ENCODE assay signal across 8 cellular contexts in genomic region chr4:152938237-152938969, GRCh38. TPM values are rescaled to one million over a fixed set of nuclear protein-coding genes. Genes with fewer than 3 reads are reported as not detected.
DNase-seq lines count a peak whose midpoint lies in the region; TF ChIP-seq lines count a peak whose summit lies in the region.

No MANE protein-coding gene starts in this region.

- peaks cover 46 to 47% of the 10 kb centered on the region in 2 donors for H3K27me3 Mint-ChIP-seq in CD4-positive, alpha-beta memory T cell
- H3K27me3 Mint-ChIP-seq in endothelial cell (ENCODE audit: unreplicated experiment) = peaks cover 21% of the 10 kb centered on the region

- H3K79me1 ChIP-seq in neuronal stem cell (ENCODE audit: low read depth, low read length) = peaks cover 2% of the 10 kb centered on the region

- H3K18ac ChIP-seq in neuronal stem cell (ENCODE audit: low read length) = no peak overlapping the region

- peak overlapping the region in 1 of 2 donors; percentile 21 for H3K4me3 ChIP-seq in CD4-positive, alpha-beta memory T cell (ENCODE audit: low read length in 2 of 2)
- H3K4me3 ChIP-seq in neuronal stem cell (ENCODE audit: low read length in 2 of 2) = peak overlapping the region; percentile 50 to 56

- no peaks in the 10 kb centered on the region for H3K9me3 ChIP-seq in CD4-positive, alpha-beta memory T cell (ENCODE audit: control insufficient read depth in 1 of 2, low read length in 2 of 2)
- peaks cover 0 to 13% of the 10 kb centered on the region in 2 donors for H3K9me3 ChIP-seq in neuronal stem cell (replicated peaks in 1 of 2; ENCODE audit: control insufficient read depth in 2 of 2, insufficient read depth in 1 of 2, low read depth in 1 of 2, low read length in 2 of 2)

- peaks cover 0 to 3% (median 0%) of the 10 kb centered on the region in 8 donors for H3K9me3 Mint-ChIP-seq in CD4-positive, alpha-beta memory T cell
- no peaks in the 10 kb centered on the region for H3K9me3 Mint-ChIP-seq in endothelial cell (ENCODE audit: unreplicated experiment)

- no peak overlapping the region for H4K91ac ChIP-seq in neuronal stem cell (ENCODE audit: low read depth, low read length, poor library complexity)

- DNase-seq in CD4-positive, alpha-beta memory T cell = no peak
- peak; percentile 61 for DNase-seq in NCI-H1092 treated with DMSO at 0.1 percent for 48 hours (lab: John Stamatoyannopoulos, UW)
- DNase-seq in endothelial cell (ENCODE audit: low spot score) = no peak
- no peak for DNase-seq in neuronal stem cell (ENCODE audit: low spot score)
- DNase-seq in OCI-M2 (lab: John Stamatoyannopoulos, UW; ENCODE audit: unreplicated experiment) = no peak
- no peak for DNase-seq in SK-N-DZ (ENCODE audit: low spot score)
- DNase-seq in GM03348 (ENCODE audit: low spot score) = no peak
- no peak for DNase-seq in activated CD8-positive, alpha-beta memory T cell treated with anti-CD3 and anti-CD28 coated beads, Interleukin-2, amount 50 U/mL, for 48 hours

- H3K27me3 ChIP-seq in CD4-positive, alpha-beta memory T cell (ENCODE audit: insufficient read depth, low read length) = peaks cover 32% of the 10 kb centered on the region
- peaks cover 0 to 68% (median 27%) of the 10 kb centered on the region in 3 experiments for H3K27me3 ChIP-seq in neuronal stem cell (ENCODE audit: control insufficient read depth in 3 of 3, insufficient read depth in 3 of 3, low read depth in 1 of 3, low read length in 3 of 3)

- no peak for TF ChIP-seq CTCF in endothelial cell (IDR thresholded peaks at IDR 0.05; ENCODE audit: unreplicated experiment)

- intact Hi-C loops in CD4-positive, alpha-beta memory T cell (cut with micrococcal nuclease) = no loop called here

- no peak overlapping the region for H3K23ac ChIP-seq in neuronal stem cell (ENCODE audit: low read depth, low read length, poor library complexity)

- H4K8ac ChIP-seq in neuronal stem cell (ENCODE audit: low read depth, low read length) = no peak overlapping the region

- CTCF ChIA-PET in CD4-positive, alpha-beta memory T cell (lab: Charles Lee; ENCODE audit: partially characterized antibody) = no interaction called here

- H2BK15ac ChIP-seq in neuronal stem cell (ENCODE audit: low read length) = no peak overlapping the region

- H3K4me3 Mint-ChIP-seq in CD4-positive, alpha-beta memory T cell = peak overlapping the region; percentile 77 to 87 (median 84)
- peak overlapping the region; percentile 89 for H3K4me3 Mint-ChIP-seq in endothelial cell (ENCODE audit: unreplicated experiment)

- H3K27ac Mint-ChIP-seq in CD4-positive, alpha-beta memory T cell = no peak overlapping the region
- no peak overlapping the region for H3K27ac Mint-ChIP-seq in endothelial cell (ENCODE audit: unreplicated experiment)

- H2BK12ac ChIP-seq in neuronal stem cell (ENCODE audit: low read length) = no peak overlapping the region

- H3K9ac ChIP-seq in neuronal stem cell (ENCODE audit: low read depth, low read length, poor library complexity) = no peak overlapping the region

- POLR2A ChIA-PET in CD4-positive, alpha-beta memory T cell (lab: Charles Lee; ENCODE audit: partially characterized antibody) = no interaction called here

- no peak overlapping the region for H3K4ac ChIP-seq in neuronal stem cell (ENCODE audit: low read length)

- peaks cover 20% of the 10 kb centered on the region for H3K4me1 ChIP-seq in CD4-positive, alpha-beta memory T cell (ENCODE audit: insufficient read depth, low read length)
- H3K4me1 ChIP-seq in neuronal stem cell (ENCODE audit: control insufficient read depth in 2 of 2, insufficient read depth in 1 of 2, low read depth in 1 of 2, low read length in 2 of 2) = peaks cover 2 to 10% of the 10 kb centered on the region in 2 donors

- H3K36me3 Mint-ChIP-seq in CD4-positive, alpha-beta memory T cell = peaks cover 0 to 4% of the 10 kb centered on the region in 2 donors
- no peaks in the 10 kb centered on the region for H3K36me3 Mint-ChIP-seq in endothelial cell (ENCODE audit: low read depth, unreplicated experiment)

- no peak overlapping the region for H3K27ac ChIP-seq in CD4-positive, alpha-beta memory T cell (ENCODE audit: low read depth, low read length)
- H3K27ac ChIP-seq in neuronal stem cell (replicated peaks; ENCODE audit: low read length) = no peak overlapping the region

- no peak overlapping the region for H3K4me2 ChIP-seq in neuronal stem cell (ENCODE audit: insufficient read depth, low read length, poor library complexity, severe bottlenecking)

- peaks cover 13 to 30% (median 21%) of the 10 kb centered on the region in 4 donors for H3K4me1 Mint-ChIP-seq in CD4-positive, alpha-beta memory T cell
- peaks cover 12% of the 10 kb centered on the region for H3K4me1 Mint-ChIP-seq in endothelial cell (ENCODE audit: unreplicated experiment)

- H3K14ac ChIP-seq in neuronal stem cell (ENCODE audit: low read length) = no peak overlapping the region

- no CpG with 5 or more reads among the region's 18 CpGs for WGBS in neuronal stem cell (ENCODE audit: extremely low coverage in 2 of 2, insufficient read length in 2 of 2, insufficient replicate concordance in 1 of 2), 2 donors

- H2BK5ac ChIP-seq in neuronal stem cell (ENCODE audit: low read length) = no peak overlapping the region

- peak overlapping the region; percentile 97 for H2AFZ ChIP-seq in neuronal stem cell (ENCODE audit: low read length)

- H3K36me3 ChIP-seq in CD4-positive, alpha-beta memory T cell (ENCODE audit: insufficient read depth, low read length) = no peaks in the 10 kb centered on the region
- H3K36me3 ChIP-seq in neuronal stem cell (replicated peaks in 1 of 2; ENCODE audit: control insufficient read depth in 2 of 2, insufficient read depth in 2 of 2, low read length in 2 of 2) = no peaks in the 10 kb centered on the region

- H2BK120ac ChIP-seq in neuronal stem cell (ENCODE audit: low read depth, low read length) = no peak overlapping the region

- H2AK5ac ChIP-seq in neuronal stem cell (ENCODE audit: low read depth, low read length) = no peak overlapping the region

RNA-seq across cellular contexts. Expression of gene FHDC1, which starts 2.3 kb away (rescaled TPM):
- total RNA-seq in CD4-positive, alpha-beta memory T cell = under 1 TPM; 0.11 to 0.29 TPM
- under 1 TPM in 1 of 2 donors, not detected in 1; 0.03 TPM for polyA plus RNA-seq in CD4-positive, alpha-beta memory T cell
- total RNA-seq in endothelial cell (ENCODE audit: unreplicated experiment) = 0.90 TPM
- polyA plus RNA-seq in neuronal stem cell (2013, experiment 1 of 2) = 2.0 TPM
- 1.9 TPM for polyA plus RNA-seq in neuronal stem cell (2013, experiment 2 of 2)
- 1.0 TPM in 2 replicates for polyA plus RNA-seq in SK-N-DZ (2014; cell fraction: cytosol; rRNA removed)
- polyA plus RNA-seq in SK-N-DZ (2014; cell fraction: nucleus; rRNA removed) = 1.6 and 2.4 TPM in 2 replicates
